8 cellular contexts compared by ENCODE assay signal in genomic region chr12:111994211-111995035, GRCh38. TPM values are rescaled to one million over a fixed set of nuclear protein-coding genes. Genes with fewer than 3 reads are reported as not detected.
DNase-seq lines count a peak whose midpoint lies in the region; ATAC-seq and TF ChIP-seq lines count a peak whose summit lies in the region.
"Not testable (repeated sequence)": the region's sequence is repeated elsewhere in the genome, so short reads cannot be mapped to it uniquely, and the experiment has no call there.

No MANE protein-coding gene starts in this region.

- not testable (repeated sequence) for H3K9me3 ChIP-seq in upper lobe of right lung

- ATAC-seq in HG03175 (IDR thresholded peaks at IDR 0.05; ENCODE audit: unreplicated experiment) (peak; percentile 51), T-cell (replicated peaks in 1 of 4) (peak in 3 of 4 experiments; percentile 2 to 9 (median 7))
- ATAC-seq in activated T-cell treated with anti-CD3 and anti-CD28 coated beads, Interleukin-2, amount 50 U/mL, for 72 hours (replicated peaks in 1 of 2); natural killer cell; upper lobe of right lung: not testable (repeated sequence)
- ATAC-seq in effector memory CD8-positive, alpha-beta T cell (replicated peaks): peak; percentile 41

- peak overlapping the region; percentile 97 to 98 for H3K27ac Mint-ChIP-seq in T-cell
- peak overlapping the region; percentile 86 for H3K27ac Mint-ChIP-seq in activated T-cell treated with anti-CD3 and anti-CD28 coated beads, Interleukin-2, amount 50 U/mL, for 72 hours
- peak overlapping the region; percentile 83 to 89 for H3K27ac Mint-ChIP-seq in effector memory CD8-positive, alpha-beta T cell
- H3K27ac Mint-ChIP-seq in natural killer cell: peak overlapping the region; percentile 82 to 85

- DNase-seq in NAMALWA (ENCODE audit: low spot score): peak; percentile 87
- DNase-seq in T-cell: peak in 4 of 34 experiments; percentile 13 to 25 (median 20)
- not testable (repeated sequence) for DNase-seq in activated T-cell treated with anti-CD3 and anti-CD28 coated beads, Interleukin-2, amount 50 U/mL, for 72 hours; effector memory CD8-positive, alpha-beta T cell; natural killer cell
- DNase-seq in upper lobe of right lung: peak; percentile 55

- CTCF ChIA-PET in T-cell (lab: Charles Lee): interaction anchor here in 1 of 2 donors (0.9 to 3.0 kb wide), 3 partner anchors 19 to 49 kb away, joined by 3 to 22 read pairs (median 9); partner anchors contain the start of genes ERP29 and TMEM116

- H3K27ac ChIP-seq in upper lobe of right lung: not testable (repeated sequence)

- H3K4me1 Mint-ChIP-seq in T-cell (peaks cover 74 to 86% (median 83%) of the 10 kb centered on the region in 3 donors), natural killer cell (peaks cover 31 to 41% of the 10 kb centered on the region in 2 donors)
- H3K4me1 Mint-ChIP-seq in activated T-cell treated with anti-CD3 and anti-CD28 coated beads, Interleukin-2, amount 50 U/mL, for 72 hours (ENCODE audit: low read depth): peaks cover 63% of the 10 kb centered on the region
- H3K4me1 Mint-ChIP-seq in effector memory CD8-positive, alpha-beta T cell (ENCODE audit: low read depth in 2 of 2): peaks cover 55 to 72% of the 10 kb centered on the region in 2 donors

- H3K4me1 ChIP-seq in upper lobe of right lung: not testable (repeated sequence)

- H3K36me3 ChIP-seq in upper lobe of right lung: not testable (repeated sequence)

- not testable (repeated sequence) for TF ChIP-seq CTCF in GM12875 (IDR thresholded peaks at IDR 0.05; ENCODE audit: borderline replicate concordance, insufficient read depth, low read depth, low read length); natural killer cell (IDR thresholded peaks at IDR 0.05); upper lobe of right lung (IDR thresholded peaks at IDR 0.05)

- not testable (repeated sequence) for H3K27me3 Mint-ChIP-seq in T-cell; activated T-cell treated with anti-CD3 and anti-CD28 coated beads, Interleukin-2, amount 50 U/mL, for 72 hours (ENCODE audit: low read depth); effector memory CD8-positive, alpha-beta T cell; natural killer cell (ENCODE audit: low read depth in 2 of 2)

- H3K4me3 ChIP-seq in GM12875 (ENCODE audit: low read depth, low read length) (peak overlapping the region; percentile 29), upper lobe of right lung (peak overlapping the region; percentile 23)

- intact Hi-C loops in natural killer cell (cut with micrococcal nuclease): loop anchor here (5.0 kb wide), 1 partner anchor 47 kb away; no protein-coding TSS in a partner anchor
- intact Hi-C loops in upper lobe of right lung (cut with DNase I): not testable (repeated sequence)

- peaks cover 12% of the 10 kb centered on the region for H3K36me3 Mint-ChIP-seq in T-cell
- H3K36me3 Mint-ChIP-seq in activated T-cell treated with anti-CD3 and anti-CD28 coated beads, Interleukin-2, amount 50 U/mL, for 72 hours (ENCODE audit: insufficient read depth in 2 of 2); effector memory CD8-positive, alpha-beta T cell (ENCODE audit: insufficient read depth); natural killer cell: not testable (repeated sequence)

- not testable (repeated sequence) for H3K27me3 ChIP-seq in upper lobe of right lung

- peak overlapping the region; percentile 82 to 88 (median 83) for H3K4me3 Mint-ChIP-seq in T-cell
- H3K4me3 Mint-ChIP-seq in activated T-cell treated with anti-CD3 and anti-CD28 coated beads, Interleukin-2, amount 50 U/mL, for 72 hours: peak overlapping the region; percentile 82 to 95
- H3K4me3 Mint-ChIP-seq in effector memory CD8-positive, alpha-beta T cell: peak overlapping the region; percentile 83 to 94
- peak overlapping the region; percentile 90 for H3K4me3 Mint-ChIP-seq in natural killer cell

- POLR2A ChIA-PET in T-cell (lab: Charles Lee): interaction anchor here (0.5 to 2.2 kb wide), 5 partner anchors 10 to 49 kb away, joined by 3 to 13 read pairs (median 3); partner anchors contain the start of genes TMEM116 (in 2 of the 2) and ERP29 (in 1 of the 2)

- H3K9me3 Mint-ChIP-seq in T-cell; activated T-cell treated with anti-CD3 and anti-CD28 coated beads, Interleukin-2, amount 50 U/mL, for 72 hours; effector memory CD8-positive, alpha-beta T cell; natural killer cell: not testable (repeated sequence)

RNA-seq across cellular contexts. Expression of gene TMEM116, which starts 18.5 kb away (rescaled TPM):
- total RNA-seq in T-cell (10 to 100 TPM; 16.0 to 27.2 (median 25.8) TPM), natural killer cell (10 to 100 TPM in 2 of 3 donors, 1 to 10 TPM in 1; 6.5 to 10.2 (median 10.1) TPM), upper lobe of right lung (23.4 TPM)
- total RNA-seq in activated T-cell treated with anti-CD3 and anti-CD28 coated beads, Interleukin-2, amount 50 U/mL, for 72 hours: 10 to 100 TPM; 19.4 to 21.0 TPM

RNA-seq across cellular contexts. Expression of gene ERP29, which starts 18.8 kb away (rescaled TPM):
- total RNA-seq in T-cell (100 to 1,000 TPM; 114 to 175 (median 158) TPM), natural killer cell (10 to 100 TPM; 51.6 to 74.9 (median 57.8) TPM), upper lobe of right lung (160 TPM)
- 100 to 1,000 TPM; 145 to 154 TPM for total RNA-seq in activated T-cell treated with anti-CD3 and anti-CD28 coated beads, Interleukin-2, amount 50 U/mL, for 72 hours
